Comparison of ENCODE assay signal across 19 cellular contexts in genomic region chr18:74949611-74950010, GRCh38.
DNase-seq lines count a peak whose midpoint lies in the region; ATAC-seq, FAIRE-seq and TF ChIP-seq lines count a peak whose summit lies in the region.
"Had no signal": no experiment of that assay in that cellular context is flagged by ENCODE, and none has a peak within 500 bp of the region (broad histone marks: within the 10 kb centered on the region; RNA-seq: fewer than 3 reads in every experiment).

No MANE protein-coding gene starts in this region.

- H4K5ac ChIP-seq in H1 (ENCODE audit: insufficient read length, low read depth, low read length) = no peak overlapping the region

- H3K4me1 ChIP-seq in CD4-positive, CD25-positive, alpha-beta regulatory T cell (ENCODE audit: control insufficient read depth, insufficient read depth, low read length, poor library complexity, severe bottlenecking) = peaks cover 18% of the 10 kb centered on the region
- H3K4me1 ChIP-seq in Panc1 (ENCODE audit: control insufficient read depth, insufficient read depth, low read length) (peaks cover 53% of the 10 kb centered on the region), H1 (replicated peaks in 1 of 4; ENCODE audit: control insufficient read depth in 3 of 4, insufficient read depth in 4 of 4, low read length in 3 of 4) (peaks cover 0 to 17% (median 14%) of the 10 kb centered on the region in 4 experiments; a peak in 5 of 7 replicates)

- no peak for DNase-seq in CD4-positive, CD25-positive, alpha-beta regulatory T cell
- DNase-seq in Panc1 (ENCODE audit: low read depth, low spot score) = no peak
- DNase-seq in H1 (ENCODE audit: low read depth in 1 of 2, low spot score in 2 of 2) = no peak
- DNase-seq in GDM1 (lab: John Stamatoyannopoulos, UW) = no peak
- DNase-seq in activated naive CD8-positive, alpha-beta T cell treated with anti-CD3 and anti-CD28 coated beads, Interleukin-2, amount 50 U/mL, for 24 hours = no peak
- DNase-seq: activated CD4-positive, alpha-beta T cell treated with anti-CD3 and anti-CD28 coated beads, Interleukin-2, amount 50 U/mL, for 1 hour; activated effector memory CD4-positive, alpha-beta T cell treated with Interleukin-2 at 50 U/mL for 16 hours; CD8-positive, alpha-beta memory T cell; DMS79; GM23248; NCI-H1105 treated with DMSO at 0.1 percent for 48 hours; stimulated activated CD4-positive, alpha-beta T cell treated with anti-CD3 and anti-CD28 coated beads, Interleukin-4, amount 100 ng/mL, for 1 hour; stimulated activated naive CD8-positive, alpha-beta T cell treated with anti-CD3 and anti-CD28 coated beads, Interleukin-15, amount 100 ng/mL, for 72 hours; trophoblast cell had no signal

- 68% methylated on average over 1 of the region's 1 CpG; no CpG with 5 or more reads in 1 of the 2 experiments for WGBS in H1 (ENCODE audit: extremely low coverage in 1 of 2, insufficient coverage in 1 of 2, insufficient read length in 1 of 2, insufficient replicate concordance in 2 of 2, low coverage in 1 of 2, low lambda C conversion rate in 2 of 2, missing lambda C conversion rate in 1 of 2), 2 experiments

- peaks cover 5% of the 10 kb centered on the region for H3K36me3 Mint-ChIP-seq in CD4-positive, CD25-positive, alpha-beta regulatory T cell
- H3K36me3 Mint-ChIP-seq in activated naive CD8-positive, alpha-beta T cell treated with anti-CD3 and anti-CD28 coated beads, Interleukin-2, amount 50 U/mL, for 24 hours (ENCODE audit: low read depth) = peaks cover 2% of the 10 kb centered on the region

- H3K4me2 ChIP-seq in H1 (ENCODE audit: insufficient read depth in 1 of 2, low read depth in 2 of 2, low read length in 2 of 2) = no peak overlapping the region

- H3K4me1 Mint-ChIP-seq in CD4-positive, CD25-positive, alpha-beta regulatory T cell = peaks cover 14 to 28% (median 27%) of the 10 kb centered on the region in 4 donors
- peaks cover 19% of the 10 kb centered on the region for H3K4me1 Mint-ChIP-seq in activated naive CD8-positive, alpha-beta T cell treated with anti-CD3 and anti-CD28 coated beads, Interleukin-2, amount 50 U/mL, for 24 hours

- no peaks in the 10 kb centered on the region for H3K23me2 ChIP-seq in H1 (ENCODE audit: low read depth, low read length)

- H3K36me3 ChIP-seq in CD4-positive, CD25-positive, alpha-beta regulatory T cell (ENCODE audit: control insufficient read depth, insufficient read depth, low read length) = no peaks in the 10 kb centered on the region
- H3K36me3 ChIP-seq in Panc1 (ENCODE audit: control insufficient read depth, insufficient read depth, low read length) (no peaks in the 10 kb centered on the region), H1 (ENCODE audit: control insufficient read depth in 2 of 4, insufficient read depth in 4 of 4, low read length in 3 of 4) (no peaks in the 10 kb centered on the region)
- H3K36me3 ChIP-seq: neutrophil had no signal

- TF ChIP-seq EP300 in H1 (IDR thresholded peaks at IDR 0.05; ENCODE audit: borderline replicate concordance in 1 of 2, low read depth in 2 of 2, low read length in 2 of 2) = no peak

- no peaks in the 10 kb centered on the region for H3K79me2 ChIP-seq in H1 (ENCODE audit: control insufficient read depth in 1 of 2, insufficient read depth in 2 of 2, low read length in 2 of 2)

- no peak overlapping the region for H3K14ac ChIP-seq in H1 (ENCODE audit: insufficient read length)

- H3K4ac ChIP-seq in H1 (replicated peaks; ENCODE audit: insufficient read length, low read depth, low read length) = no peak overlapping the region

- no peaks in the 10 kb centered on the region for H3K9me3 ChIP-seq in CD4-positive, CD25-positive, alpha-beta regulatory T cell (ENCODE audit: control insufficient read depth in 2 of 2, low read length in 2 of 2)
- H3K9me3 ChIP-seq in Panc1 (ENCODE audit: control insufficient read depth, insufficient read depth, low read depth, low read length) (no peaks in the 10 kb centered on the region), H1 (ENCODE audit: insufficient read depth in 2 of 2, low read depth in 1 of 2, low read length in 1 of 2) (no peaks in the 10 kb centered on the region)
- H3K9me3 ChIP-seq: neutrophil had no signal

- 0 out of 2 replicates have a peak overlapping the region, but pooled peaks have one; percentile 40 for H2BK20ac ChIP-seq in H1 (ENCODE audit: low read length)

- no peak for ATAC-seq in CD4-positive, CD25-positive, alpha-beta regulatory T cell (ENCODE audit: low read depth in 2 of 2)
- peak; percentile 45 for ATAC-seq in GM18511 (IDR thresholded peaks at IDR 0.05; ENCODE audit: unreplicated experiment)
- peak; percentile 4; the same call in 1 of the 2 replicates for ATAC-seq in Panc1
- ATAC-seq in GM21737 (IDR thresholded peaks at IDR 0.05; ENCODE audit: unreplicated experiment) = no peak
- no peak for ATAC-seq in HG02571 (IDR thresholded peaks at IDR 0.05; ENCODE audit: unreplicated experiment)
- ATAC-seq in activated naive CD8-positive, alpha-beta T cell treated with anti-CD3 and anti-CD28 coated beads, Interleukin-2, amount 50 U/mL, for 24 hours = no peak
- ATAC-seq: stimulated activated naive CD8-positive, alpha-beta T cell treated with anti-CD3 and anti-CD28 coated beads, Interleukin-15, amount 100 ng/mL, for 72 hours had no signal

- H2BK120ac ChIP-seq in H1 (replicated peaks; ENCODE audit: low read depth, low read length) = no peak overlapping the region

- peak overlapping the region; percentile 12; the same call in 1 of the 2 replicates for H3K18ac ChIP-seq in H1 (ENCODE audit: extremely low read depth, low read length)

- TF ChIP-seq POLR2A in H1 (IDR thresholded peaks at IDR 0.05; ENCODE audit: control extremely low read depth in 1 of 2, low read depth in 2 of 2, low read length in 2 of 2) = no peak

- no peak for TF ChIP-seq RAD21 in H1 (IDR thresholded peaks at IDR 0.05 in 1 of 2, conservative IDR thresholded peaks at IDR 0.05 in 1 of 2; ENCODE audit: low read depth in 2 of 2, low read length in 2 of 2)

- H3K4me3 ChIP-seq in CD4-positive, CD25-positive, alpha-beta regulatory T cell (ENCODE audit: low read depth, low read length) = no peak overlapping the region
- H3K4me3 ChIP-seq in Panc1 (ENCODE audit: low read depth in 2 of 2, low read length in 2 of 2) (no peak overlapping the region), H1 (ENCODE audit: extremely low read depth in 1 of 4, insufficient read depth in 2 of 4, low read depth in 3 of 4, low read length in 4 of 4) (no peak overlapping the region)
- H3K4me3 ChIP-seq: GM23248 had no signal

- peak overlapping the region in 1 of 4 donors; percentile 52 for H3K4me3 Mint-ChIP-seq in CD4-positive, CD25-positive, alpha-beta regulatory T cell
- no peak overlapping the region for H3K4me3 Mint-ChIP-seq in activated naive CD8-positive, alpha-beta T cell treated with anti-CD3 and anti-CD28 coated beads, Interleukin-2, amount 50 U/mL, for 24 hours
- H3K4me3 Mint-ChIP-seq: stimulated activated naive CD8-positive, alpha-beta T cell treated with anti-CD3 and anti-CD28 coated beads, Interleukin-15, amount 100 ng/mL, for 72 hours had no signal

- in situ Hi-C loops in Panc1 (cut with HindIII; ENCODE audit: low pct_unique_long_range_greater_than_20kb, low sequenced_read_pairs) = no loop called here

- H3K27ac Mint-ChIP-seq in CD4-positive, CD25-positive, alpha-beta regulatory T cell = peak overlapping the region; percentile 38 to 91 (median 87)
- no peak overlapping the region for H3K27ac Mint-ChIP-seq in activated naive CD8-positive, alpha-beta T cell treated with anti-CD3 and anti-CD28 coated beads, Interleukin-2, amount 50 U/mL, for 24 hours
- H3K27ac Mint-ChIP-seq: stimulated activated naive CD8-positive, alpha-beta T cell treated with anti-CD3 and anti-CD28 coated beads, Interleukin-15, amount 100 ng/mL, for 72 hours had no signal

- H3K79me1 ChIP-seq in H1 (ENCODE audit: low read depth, low read length) = no peaks in the 10 kb centered on the region

- H2AK5ac ChIP-seq in H1 (ENCODE audit: low read depth, low read length) = no peak overlapping the region

- no peak overlapping the region for H3K56ac ChIP-seq in H1 (replicated peaks; ENCODE audit: insufficient read length, low read depth, low read length)

- H2AFZ ChIP-seq in H1 (ENCODE audit: low read length) = no peak overlapping the region
- H2AFZ ChIP-seq: GM23248 had no signal

- H3K23ac ChIP-seq in H1 (ENCODE audit: insufficient read length) = no peak overlapping the region

- intact Hi-C loops in Panc1 (cut with micrococcal nuclease; ENCODE audit: unreplicated experiment) = no loop called here

- peak overlapping the region; percentile 54 for H4K91ac ChIP-seq in H1 (replicated peaks; ENCODE audit: insufficient read length, low read length)

- H3K27me3 ChIP-seq in CD4-positive, CD25-positive, alpha-beta regulatory T cell (ENCODE audit: control insufficient read depth, insufficient read depth, low read length) = no peaks in the 10 kb centered on the region
- no peaks in the 10 kb centered on the region for H3K27me3 ChIP-seq in Panc1 (ENCODE audit: control insufficient read depth, insufficient read depth, low read length)
- H3K27me3 ChIP-seq in H1 (replicated peaks in 1 of 4; ENCODE audit: control insufficient read depth in 3 of 4, extremely low read depth in 1 of 4, insufficient read depth in 3 of 4, low read length in 3 of 4) = no peaks in the 10 kb centered on the region
- H3K27me3 ChIP-seq: neutrophil had no signal

- CTCF ChIA-PET in Panc1 (lab: Charles Lee) = no interaction called here
- CTCF ChIA-PET in H1 (lab: Charles Lee; ENCODE audit: partially characterized antibody) = interaction anchor here (0.9 to 1.5 kb wide), 4 partner anchors 13 to 130 kb away, joined by 3 to 4 read pairs (median 3); no protein-coding TSS in a partner anchor

- H3K27me3 Mint-ChIP-seq in CD4-positive, CD25-positive, alpha-beta regulatory T cell = no peaks in the 10 kb centered on the region
- no peaks in the 10 kb centered on the region for H3K27me3 Mint-ChIP-seq in activated naive CD8-positive, alpha-beta T cell treated with anti-CD3 and anti-CD28 coated beads, Interleukin-2, amount 50 U/mL, for 24 hours
- H3K27me3 Mint-ChIP-seq: stimulated activated naive CD8-positive, alpha-beta T cell treated with anti-CD3 and anti-CD28 coated beads, Interleukin-15, amount 100 ng/mL, for 72 hours had no signal

- no peak for FAIRE-seq in H1 (lab: Jason Lieb, UNC)

- H4K20me1 ChIP-seq in H1 (replicated peaks in 1 of 2; ENCODE audit: control insufficient read depth in 1 of 2, insufficient read depth in 2 of 2, low read length in 2 of 2) = no peaks in the 10 kb centered on the region

- no peak overlapping the region for H3K27ac ChIP-seq in CD4-positive, CD25-positive, alpha-beta regulatory T cell (ENCODE audit: insufficient read depth, low read length, poor library complexity, severe bottlenecking)
- peak overlapping the region; percentile 34 for H3K27ac ChIP-seq in Panc1 (ENCODE audit: low read length)
- H3K27ac ChIP-seq in H1 (ENCODE audit: low read depth, low read length) = no peak overlapping the region
- H3K27ac ChIP-seq: GM23248, neutrophil, RWPE1 had no signal

- no peak overlapping the region for H2BK5ac ChIP-seq in H1 (ENCODE audit: low read depth, low read length)

- no peaks in the 10 kb centered on the region for H3K9me3 Mint-ChIP-seq in CD4-positive, CD25-positive, alpha-beta regulatory T cell
- H3K9me3 Mint-ChIP-seq in activated naive CD8-positive, alpha-beta T cell treated with anti-CD3 and anti-CD28 coated beads, Interleukin-2, amount 50 U/mL, for 24 hours = no peaks in the 10 kb centered on the region
- H3K9me3 Mint-ChIP-seq: CD8-positive, alpha-beta memory T cell; stimulated activated naive CD8-positive, alpha-beta T cell treated with anti-CD3 and anti-CD28 coated beads, Interleukin-15, amount 100 ng/mL, for 72 hours had no signal

- H2BK12ac ChIP-seq in H1 (ENCODE audit: low read depth, low read length) = no peak overlapping the region

- POLR2A ChIA-PET in Panc1 (lab: Charles Lee) (interaction anchor here (0.5 kb wide), 1 partner anchor 21 kb away, joined by 3 read pairs; no protein-coding TSS in a partner anchor), H1 (lab: Charles Lee; ENCODE audit: partially characterized antibody) (no interaction called here)

- BruUV-seq in Panc1 (replicated peaks; lab: Mats Ljungman, UMichigan) = no TSS peak

- no peak for TF ChIP-seq CTCF in Panc1 (IDR thresholded peaks at IDR 0.05)
- TF ChIP-seq CTCF in H1 (IDR thresholded peaks at IDR 0.05; ENCODE audit: control extremely low read depth in 1 of 3, insufficient read depth in 1 of 3, low read depth in 1 of 3, low read length in 3 of 3) = no peak

- H2BK15ac ChIP-seq in H1 (ENCODE audit: low read length) = no peak overlapping the region

- H4K8ac ChIP-seq in H1 (ENCODE audit: extremely low read depth, insufficient read depth, low read length) = no peak overlapping the region

- H3K9ac ChIP-seq in H1 (replicated peaks in 1 of 4; ENCODE audit: extremely low read depth in 1 of 4, low read depth in 3 of 4, low read length in 3 of 4) = no peak overlapping the region
- H3K9ac ChIP-seq: GM23248 had no signal

Comparison
In these comparisons a context has a peak if more than half of its experiments do, and no peak if none do; other contexts are left out.
1. ATAC-seq: peak in GM18511 (single experiment) and Panc1 (single experiment); none in CD4-positive, CD25-positive, alpha-beta regulatory T cell (0 of 2), GM21737 (single experiment), HG02571 (single experiment) and activated naive CD8-positive, alpha-beta T cell treated with anti-CD3 and anti-CD28 coated beads, Interleukin-2, amount 50 U/mL, for 24 hours (single experiment).